ENCODE assay signal across 1 cellular context in genomic region chr10:4069491-4069890, GRCh38.
TF ChIP-seq lines count a peak whose summit lies in the region.

No MANE protein-coding gene starts in this region.

TF ChIP-seq in H1, 55 proteins besides CTCF, POLR2A, EP300 and RAD21 (continued from another document):
- TF ChIP-seq JUN (IDR thresholded peaks at IDR 0.05; ENCODE audit: low read depth, low read length): no peak
- TF ChIP-seq CBX5 (IDR thresholded peaks at IDR 0.05; ENCODE audit: low read depth, low read length): no peak
- TF ChIP-seq HDAC6 (IDR thresholded peaks at IDR 0.05; ENCODE audit: low read depth, low read length): no peak
- TF ChIP-seq JUND (IDR thresholded peaks at IDR 0.05; ENCODE audit: low read length): no peak
- TF ChIP-seq KDM5A (IDR thresholded peaks at IDR 0.05; ENCODE audit: low read length): no peak
- TF ChIP-seq, protein P1, sequence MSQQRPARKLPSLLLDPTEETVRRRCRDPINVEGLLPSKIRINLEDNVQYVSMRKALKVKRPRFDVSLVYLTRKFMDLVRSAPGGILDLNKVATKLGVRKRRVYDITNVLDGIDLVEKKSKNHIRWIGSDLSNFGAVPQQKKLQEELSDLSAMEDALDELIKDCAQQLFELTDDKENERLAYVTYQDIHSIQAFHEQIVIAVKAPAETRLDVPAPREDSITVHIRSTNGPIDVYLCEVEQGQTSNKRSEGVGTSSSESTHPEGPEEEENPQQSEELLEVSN (IDR thresholded peaks at IDR 0.05): no peak
- no peak for TF ChIP-seq USF2 (IDR thresholded peaks at IDR 0.05; ENCODE audit: low read length)
- no peak for TF ChIP-seq BCL11A (IDR thresholded peaks at IDR 0.05; ENCODE audit: low read depth in 2 of 2, low read length in 2 of 2)
- TF ChIP-seq ZNF274 (IDR thresholded peaks at IDR 0.05; ENCODE audit: borderline replicate concordance, extremely low read depth, low read length): no peak
- no peak for TF ChIP-seq BACH1 (IDR thresholded peaks at IDR 0.05; ENCODE audit: low read length)
- no peak for TF ChIP-seq TEAD4 (IDR thresholded peaks at IDR 0.05; ENCODE audit: low read depth, low read length)
- TF ChIP-seq SUZ12 (IDR thresholded peaks at IDR 0.05; ENCODE audit: low read length): no peak
- no peak for TF ChIP-seq SP1 (IDR thresholded peaks at IDR 0.05; ENCODE audit: low read depth, low read length)
- no peak for TF ChIP-seq CHD2 (IDR thresholded peaks at IDR 0.05; ENCODE audit: low read length)
